18 cellular contexts compared by ENCODE assay signal in the genomic region with DNA sequence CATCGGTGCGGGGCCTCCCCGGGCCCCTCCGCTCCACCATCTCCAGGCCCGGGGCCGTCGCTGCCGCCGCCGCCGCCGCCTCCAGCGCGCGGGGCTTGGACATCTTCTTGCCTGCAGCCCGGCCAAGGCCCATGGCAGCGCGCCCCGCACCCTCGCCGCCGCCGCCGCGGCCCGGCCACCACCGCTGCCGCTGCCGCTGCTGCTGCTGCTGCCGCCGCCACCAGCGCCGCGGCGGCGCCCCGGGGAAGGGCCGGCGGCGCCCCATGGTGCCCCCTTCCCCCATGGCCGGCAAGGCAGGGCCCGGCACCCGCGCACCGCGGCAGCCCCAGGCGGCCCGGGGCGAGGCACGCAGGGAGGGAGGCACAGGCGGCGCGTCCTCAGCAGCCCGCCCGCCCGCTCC.
DNase-seq lines count a peak whose midpoint lies in the region; ATAC-seq, FAIRE-seq and TF ChIP-seq lines count a peak whose summit lies in the region.
"Had no signal": no experiment of that assay in that cellular context is flagged by ENCODE, and none has a peak within 500 bp of the region (broad histone marks: within the 10 kb centered on the region; RNA-seq: fewer than 3 reads in every experiment).

No MANE protein-coding gene starts in this region.

- no peaks in the 10 kb centered on the region for H3K79me1 ChIP-seq in mesenchymal stem cell (replicated peaks; ENCODE audit: low read length, poor library complexity, severe bottlenecking)

- no peak for TF ChIP-seq CTCF in CD8-positive, alpha-beta T cell (IDR thresholded peaks at IDR 0.05)
- no peak for TF ChIP-seq CTCF in GM12878 (IDR thresholded peaks at IDR 0.05 in 2 of 3, conservative IDR thresholded peaks at IDR 0.05 in 1 of 3; ENCODE audit: control insufficient read depth in 2 of 3, extremely low read depth in 1 of 3, insufficient read depth in 1 of 3, low read depth in 3 of 3, low read length in 3 of 3)
- TF ChIP-seq CTCF in vagina (IDR thresholded peaks at IDR 0.05): no peak

- RAD21 ChIA-PET in GM12878 (lab: Charles Lee; ENCODE audit: unreplicated experiment): no interaction called here

- H3K9ac ChIP-seq in GM23248 (no peak overlapping the region), GM12878 (ENCODE audit: control insufficient read depth, insufficient read depth, low read length) (no peak overlapping the region), mesenchymal stem cell (ENCODE audit: low read length) (no peak overlapping the region)

- H3K27me3 Mint-ChIP-seq in CD8-positive, alpha-beta T cell (ENCODE audit: low read depth): peaks cover 9% of the 10 kb centered on the region
- H3K27me3 Mint-ChIP-seq in naive thymus-derived CD4-positive, alpha-beta T cell: peaks cover 6 to 10% (median 9%) of the 10 kb centered on the region in 5 donors
- H3K27me3 Mint-ChIP-seq: IgD-negative memory B cell had no signal

- no peak overlapping the region for H4K8ac ChIP-seq in mesenchymal stem cell (ENCODE audit: low read length)

- no peaks in the 10 kb centered on the region for H3K27me3 ChIP-seq in CD8-positive, alpha-beta T cell (ENCODE audit: insufficient read depth, low read length)
- peaks cover 11% of the 10 kb centered on the region for H3K27me3 ChIP-seq in GM23248 (replicated peaks; ENCODE audit: insufficient read depth)
- H3K27me3 ChIP-seq in GM12878 (replicated peaks in 1 of 2; ENCODE audit: control insufficient read depth in 2 of 2, insufficient read depth in 2 of 2, low read length in 1 of 2): no peaks in the 10 kb centered on the region
- no peaks in the 10 kb centered on the region for H3K27me3 ChIP-seq in naive thymus-derived CD4-positive, alpha-beta T cell (ENCODE audit: control insufficient read depth in 2 of 2, insufficient read depth in 2 of 2, low read length in 2 of 2)
- no peaks in the 10 kb centered on the region for H3K27me3 ChIP-seq in vagina
- peaks cover 0 to 3% of the 10 kb centered on the region in 2 experiments for H3K27me3 ChIP-seq in mesenchymal stem cell (ENCODE audit: control insufficient read depth in 1 of 2, insufficient read depth in 1 of 2, low read length in 2 of 2)
- H3K27me3 ChIP-seq: adrenal gland; BLaER1 treated with 17β-estradiol and CSF1 and Interleukin-3, amounts not matched to agents 10 nM and 100 nM had no signal

- no peak overlapping the region for H3K14ac ChIP-seq in mesenchymal stem cell (ENCODE audit: low read length in 2 of 2)

- POLR2A ChIA-PET in CD8-positive, alpha-beta T cell (lab: Charles Lee): no interaction called here
- POLR2A ChIA-PET in GM12878 (lab: Charles Lee): no interaction called here
- POLR2A ChIA-PET in naive thymus-derived CD4-positive, alpha-beta T cell (lab: Charles Lee): no interaction called here

- no peak overlapping the region for H2BK5ac ChIP-seq in mesenchymal stem cell (ENCODE audit: low read depth, low read length, poor library complexity, severe bottlenecking)

- H2BK120ac ChIP-seq in mesenchymal stem cell (ENCODE audit: low read depth, low read length): no peak overlapping the region

- H3K36me3 Mint-ChIP-seq in CD8-positive, alpha-beta T cell: no peaks in the 10 kb centered on the region
- peaks cover 0 to 7% (median 0%) of the 10 kb centered on the region in 5 donors for H3K36me3 Mint-ChIP-seq in naive thymus-derived CD4-positive, alpha-beta T cell
- H3K36me3 Mint-ChIP-seq: IgD-negative memory B cell had no signal

- H3K4me1 ChIP-seq in CD8-positive, alpha-beta T cell (ENCODE audit: insufficient read depth, low read length): no peaks in the 10 kb centered on the region
- H3K4me1 ChIP-seq in GM23248 (ENCODE audit: insufficient read depth): no peaks in the 10 kb centered on the region
- no peaks in the 10 kb centered on the region for H3K4me1 ChIP-seq in GM12878 (ENCODE audit: control insufficient read depth, insufficient read depth, low read length)
- no peaks in the 10 kb centered on the region for H3K4me1 ChIP-seq in naive thymus-derived CD4-positive, alpha-beta T cell (ENCODE audit: control insufficient read depth in 2 of 2, insufficient read depth in 2 of 2, low read length in 2 of 2)
- no peaks in the 10 kb centered on the region for H3K4me1 ChIP-seq in vagina
- no peaks in the 10 kb centered on the region for H3K4me1 ChIP-seq in mesenchymal stem cell (ENCODE audit: control insufficient read depth, insufficient read depth, low read depth, low read length)
- H3K4me1 ChIP-seq: adrenal gland; BLaER1 treated with 17β-estradiol and CSF1 and Interleukin-3, amounts not matched to agents 10 nM and 100 nM had no signal

- H2AFZ ChIP-seq in GM23248: no peak overlapping the region
- no peak overlapping the region for H2AFZ ChIP-seq in GM12878 (ENCODE audit: control insufficient read depth, low read depth, low read length)
- H2AFZ ChIP-seq in mesenchymal stem cell (ENCODE audit: low read depth, low read length): no peak overlapping the region

- FAIRE-seq in GM12878 (lab: Jason Lieb, UNC): no peak

- H2BK12ac ChIP-seq in mesenchymal stem cell (ENCODE audit: low read length in 2 of 2): no peak overlapping the region

- CTCF ChIA-PET in CD8-positive, alpha-beta T cell (lab: Charles Lee): no interaction called here
- CTCF ChIA-PET in GM12878 (lab: Yijun Ruan, JAX): no interaction called here
- CTCF ChIA-PET in naive thymus-derived CD4-positive, alpha-beta T cell (lab: Charles Lee): no interaction called here

- SMC1A ChIA-PET in GM12878 (lab: Charles Lee; ENCODE audit: uncharacterized antibody, unreplicated experiment): no interaction called here

- H2BK15ac ChIP-seq in mesenchymal stem cell (ENCODE audit: low read depth, poor library complexity, severe bottlenecking): no peak overlapping the region

- no peak for TF ChIP-seq EP300 in GM12878 (IDR thresholded peaks at IDR 0.05; ENCODE audit: borderline replicate concordance in 1 of 2, control insufficient read depth in 1 of 2, low read depth in 2 of 2, low read length in 2 of 2)

- no peak for DNase-seq in CD8-positive, alpha-beta T cell
- peak; percentile 16 for DNase-seq in GM23248
- no peak for DNase-seq in GM12878 (ENCODE audit: low read depth, low spot score)
- DNase-seq in naive thymus-derived CD4-positive, alpha-beta T cell: no peak
- no peak for DNase-seq in vagina (ENCODE audit: extremely low spot score in 2 of 2)
- DNase-seq in NCI-H526 (lab: John Stamatoyannopoulos, UW): no peak
- no peak for DNase-seq in mesenchymal stem cell
- DNase-seq: activated effector memory CD4-positive, alpha-beta T cell treated with anti-CD3 and anti-CD28 coated beads, Interleukin-2, amount 50 U/mL, for 16 hours; adrenal gland; NCI-H1930; stimulated activated CD8-positive, alpha-beta memory T cell treated with anti-CD3 and anti-CD28 coated beads, Interleukin-4, amount 100 ng/mL, for 48 hours; WERI-Rb-1 had no signal

- WGBS in GM23248 (ENCODE audit: low coverage in 1 of 2, low lambda C conversion rate in 2 of 2, missing lambda C conversion rate in 2 of 2), 2 experiments: 2 to 7% methylated on average over 27 to 46 of the region's 56 CpGs
- WGBS in GM12878 (ENCODE audit: insufficient coverage, insufficient replicate concordance, low lambda C conversion rate, missing lambda C conversion rate): 85% methylated on average over 32 of the region's 56 CpGs
- WGBS in mesenchymal stem cell: 89% methylated on average over 38 of the region's 56 CpGs

- no peak overlapping the region for H3K23ac ChIP-seq in mesenchymal stem cell (ENCODE audit: low read length in 2 of 2)

- no peak overlapping the region for H3K4me3 ChIP-seq in CD8-positive, alpha-beta T cell (ENCODE audit: low read depth, low read length)
- H3K4me3 ChIP-seq in GM23248: no peak overlapping the region
- no peak overlapping the region for H3K4me3 ChIP-seq in GM12878
- no peak overlapping the region for H3K4me3 ChIP-seq in naive thymus-derived CD4-positive, alpha-beta T cell (ENCODE audit: low read length)
- H3K4me3 ChIP-seq in vagina: no peak overlapping the region
- H3K4me3 ChIP-seq in mesenchymal stem cell (ENCODE audit: insufficient read depth in 1 of 2, low read depth in 1 of 2, low read length in 2 of 2): no peak overlapping the region
- H3K4me3 ChIP-seq: adrenal gland, skin epidermis, thoracic aorta had no signal

- H4K20me1 ChIP-seq in GM23248 (ENCODE audit: insufficient read depth) (no peaks in the 10 kb centered on the region), GM12878 (ENCODE audit: control insufficient read depth, insufficient read depth) (no peaks in the 10 kb centered on the region)
- H4K20me1 ChIP-seq: BLaER1 treated with 17β-estradiol and CSF1 and Interleukin-3, amounts not matched to agents 10 nM and 100 nM had no signal

- H3K9me3 ChIP-seq in CD8-positive, alpha-beta T cell (ENCODE audit: low read length): no peaks in the 10 kb centered on the region
- H3K9me3 ChIP-seq in GM23248 (ENCODE audit: low read depth): no peaks in the 10 kb centered on the region
- H3K9me3 ChIP-seq in GM12878 (replicated peaks; ENCODE audit: control insufficient read depth, insufficient read depth, low read length): no peaks in the 10 kb centered on the region
- H3K9me3 ChIP-seq in naive thymus-derived CD4-positive, alpha-beta T cell (ENCODE audit: control insufficient read depth in 2 of 3, low read length in 3 of 3): no peaks in the 10 kb centered on the region
- no peaks in the 10 kb centered on the region for H3K9me3 ChIP-seq in vagina
- no peaks in the 10 kb centered on the region for H3K9me3 ChIP-seq in mesenchymal stem cell (ENCODE audit: control insufficient read depth, low read length)
- H3K9me3 ChIP-seq: adrenal gland, thoracic aorta had no signal

- no peaks in the 10 kb centered on the region for H3K9me3 Mint-ChIP-seq in CD8-positive, alpha-beta T cell
- peaks cover 0 to 15% (median 5%) of the 10 kb centered on the region in 11 donors for H3K9me3 Mint-ChIP-seq in naive thymus-derived CD4-positive, alpha-beta T cell

- ATAC-seq in CD8-positive, alpha-beta T cell: peak; percentile 40
- peak; percentile 42; the same call in 1 of the 3 replicates for ATAC-seq in GM12878
- ATAC-seq in naive thymus-derived CD4-positive, alpha-beta T cell: peak; percentile 63
- ATAC-seq in HG03025 (IDR thresholded peaks at IDR 0.05; ENCODE audit: low FRiP score, unreplicated experiment): no peak

- intact Hi-C loops in CD8-positive, alpha-beta T cell (cut with DNase I, micrococcal nuclease): no loop called here
- intact Hi-C loops in GM12878 (cut with micrococcal nuclease; ENCODE audit: unreplicated experiment): no loop called here
- intact Hi-C loops in naive thymus-derived CD4-positive, alpha-beta T cell (cut with micrococcal nuclease): no loop called here
- intact Hi-C loops in vagina (cut with DNase I): no loop called here

- no peaks in the 10 kb centered on the region for H3K4me1 Mint-ChIP-seq in CD8-positive, alpha-beta T cell (ENCODE audit: low read depth)
- no peaks in the 10 kb centered on the region for H3K4me1 Mint-ChIP-seq in naive thymus-derived CD4-positive, alpha-beta T cell
- H3K4me1 Mint-ChIP-seq: IgD-negative memory B cell, nephron had no signal

- H4K91ac ChIP-seq in mesenchymal stem cell (ENCODE audit: low read length): no peak overlapping the region

- in situ Hi-C loops in GM23248 (cut with MboI) (no loop called here), GM12878 (cut with MboI) (no loop called here)

- no peak overlapping the region for H3K4me2 ChIP-seq in GM23248 (ENCODE audit: unreplicated experiment)
- H3K4me2 ChIP-seq in GM12878 (ENCODE audit: control insufficient read depth, insufficient read depth): no peak overlapping the region
- no peak overlapping the region for H3K4me2 ChIP-seq in mesenchymal stem cell (ENCODE audit: low read length, poor library complexity, severe bottlenecking)

- no peaks in the 10 kb centered on the region for H3K79me2 ChIP-seq in GM23248 (ENCODE audit: insufficient read depth)
- H3K79me2 ChIP-seq in GM12878 (ENCODE audit: control insufficient read depth, insufficient read depth, low read length): no peaks in the 10 kb centered on the region

- no peak for TF ChIP-seq RAD21 in GM12878 (IDR thresholded peaks at IDR 0.05; ENCODE audit: insufficient read depth, low read depth, low read length)

- no TSS peak for BruUV-seq in GM12878 (replicated peaks; lab: Mats Ljungman, UMichigan)

- H3K27ac Mint-ChIP-seq in CD8-positive, alpha-beta T cell: no peak overlapping the region
- no peak overlapping the region for H3K27ac Mint-ChIP-seq in naive thymus-derived CD4-positive, alpha-beta T cell
- H3K27ac Mint-ChIP-seq: nephron had no signal

- no peaks in the 10 kb centered on the region for H3F3A ChIP-seq in GM23248 (ENCODE audit: insufficient read depth)

- no peaks in the 10 kb centered on the region for H3K36me3 ChIP-seq in CD8-positive, alpha-beta T cell (ENCODE audit: insufficient read depth, low read length)
- H3K36me3 ChIP-seq in GM23248 (ENCODE audit: low read depth): no peaks in the 10 kb centered on the region
- H3K36me3 ChIP-seq in GM12878 (ENCODE audit: control insufficient read depth in 2 of 2, insufficient read depth in 2 of 2, low read length in 1 of 2): no peaks in the 10 kb centered on the region
- H3K36me3 ChIP-seq in naive thymus-derived CD4-positive, alpha-beta T cell (ENCODE audit: control insufficient read depth in 2 of 3, insufficient read depth in 3 of 3, low read length in 3 of 3): no peaks in the 10 kb centered on the region
- no peaks in the 10 kb centered on the region for H3K36me3 ChIP-seq in vagina
- H3K36me3 ChIP-seq in mesenchymal stem cell (ENCODE audit: control insufficient read depth in 1 of 2, insufficient read depth in 2 of 2, low read depth in 1 of 2, low read length in 2 of 2): no peaks in the 10 kb centered on the region
- H3K36me3 ChIP-seq: adrenal gland; BLaER1 treated with 17β-estradiol and CSF1 and Interleukin-3, amounts not matched to agents 10 nM and 100 nM; thoracic aorta; WERI-Rb-1 had no signal

- H2AK5ac ChIP-seq in mesenchymal stem cell (ENCODE audit: low read length, severe bottlenecking): no peak overlapping the region

- no peak for TF ChIP-seq POLR2A in GM12878 (IDR thresholded peaks at IDR 0.05; ENCODE audit: low read depth, low read length)
- no peak for TF ChIP-seq POLR2A in vagina (IDR thresholded peaks at IDR 0.05)

- no peak overlapping the region for H3K4ac ChIP-seq in mesenchymal stem cell (ENCODE audit: low read depth in 1 of 2, low read length in 2 of 2)

- no peak overlapping the region for H3K18ac ChIP-seq in mesenchymal stem cell (ENCODE audit: low read depth in 1 of 2, low read length in 2 of 2)

- no peak overlapping the region for H3K4me3 Mint-ChIP-seq in CD8-positive, alpha-beta T cell
- no peak overlapping the region for H3K4me3 Mint-ChIP-seq in naive thymus-derived CD4-positive, alpha-beta T cell
- H3K4me3 Mint-ChIP-seq: nephron had no signal

- H3K27ac ChIP-seq in CD8-positive, alpha-beta T cell (ENCODE audit: low read depth, low read length): no peak overlapping the region
- H3K27ac ChIP-seq in GM23248 (no peak overlapping the region), GM12878 (ENCODE audit: control insufficient read depth, insufficient read depth) (no peak overlapping the region), vagina (no peak overlapping the region), mesenchymal stem cell (ENCODE audit: low read length, poor library complexity, severe bottlenecking) (no peak overlapping the region)
- H3K27ac ChIP-seq in naive thymus-derived CD4-positive, alpha-beta T cell (ENCODE audit: low read depth, low read length): no peak overlapping the region
- H3K27ac ChIP-seq: adrenal gland, skin epidermis, thoracic aorta, WERI-Rb-1 had no signal

- no peaks in the 10 kb centered on the region for H3K9me2 ChIP-seq in GM23248 (ENCODE audit: insufficient read depth)
